1 cellular context compared by ENCODE assay signal in genomic region chr19:46141421-46141820, GRCh38.
TF ChIP-seq lines count a peak whose summit lies in the region.

No MANE protein-coding gene starts in this region.

TF ChIP-seq in H1, 55 proteins besides CTCF, POLR2A, EP300 and RAD21:
- TF ChIP-seq SIX5 (IDR thresholded peaks at IDR 0.05; ENCODE audit: low read depth, low read length) (no peak), CHD2 (IDR thresholded peaks at IDR 0.05; ENCODE audit: low read length) (no peak), RFX5 (IDR thresholded peaks at IDR 0.05; ENCODE audit: borderline replicate concordance, low read depth, low read length) (no peak), SUZ12 (IDR thresholded peaks at IDR 0.05; ENCODE audit: low read length) (no peak), TBP (IDR thresholded peaks at IDR 0.05; ENCODE audit: low read depth, low read length) (no peak), TEAD4 (IDR thresholded peaks at IDR 0.05; ENCODE audit: low read depth, low read length) (no peak), SRF (IDR thresholded peaks at IDR 0.05; ENCODE audit: low read depth, low read length) (no peak), PHF8 (conservative IDR thresholded peaks at IDR 0.05; ENCODE audit: low read depth, low read length) (no peak), RBBP5 (IDR thresholded peaks at IDR 0.05; ENCODE audit: borderline replicate concordance, low read depth, low read length) (no peak), CBX5 (IDR thresholded peaks at IDR 0.05; ENCODE audit: low read depth, low read length) (no peak), NRF1 (IDR thresholded peaks at IDR 0.05; ENCODE audit: low read depth, low read length) (no peak), TCF12 (IDR thresholded peaks at IDR 0.05; ENCODE audit: low read depth, low read length) (no peak)
